In genomic region chr13:33817513-33817842, GRCh38 we compare ENCODE assay signal across 8 cellular contexts. TPM values are rescaled to one million over a fixed set of nuclear protein-coding genes. Genes with fewer than 3 reads are reported as not detected.
A peak's percentile ranks its signal among the peaks of the same experiment; 100 is the strongest.
DNase-seq lines count a peak whose midpoint lies in the region; ATAC-seq and TF ChIP-seq lines count a peak whose summit lies in the region.

No MANE protein-coding gene starts in this region.

- no peak overlapping the region for H3K14ac ChIP-seq in trophoblast cell (ENCODE audit: low read length)

- H3K9ac ChIP-seq in endocrine pancreas (ENCODE audit: control insufficient read depth, insufficient read depth, low read length) (peak overlapping the region; percentile 54), trophoblast cell (ENCODE audit: low read length) (no peak overlapping the region)

- no CpG with 5 or more reads among the region's 3 CpGs for WGBS in trophoblast cell (ENCODE audit: extremely low coverage, insufficient coverage, insufficient read length)

- H4K91ac ChIP-seq in trophoblast cell (ENCODE audit: low read depth, low read length): no peak overlapping the region

- no peak overlapping the region for H3K23ac ChIP-seq in trophoblast cell (ENCODE audit: low read length)

- peaks cover 6% of the 10 kb centered on the region for H3K79me2 ChIP-seq in trophoblast cell (ENCODE audit: control insufficient read depth, insufficient read depth, low read length, poor library complexity)

- H3K4me2 ChIP-seq in trophoblast cell (ENCODE audit: low read length): peak overlapping the region; percentile 88

- H3K27me3 ChIP-seq in cardiac muscle cell (peaks cover 5% of the 10 kb centered on the region), endocrine pancreas (ENCODE audit: control insufficient read depth, insufficient read depth, low read length) (no peaks in the 10 kb centered on the region), trophoblast cell (ENCODE audit: insufficient read depth, low read length) (no peaks in the 10 kb centered on the region)

- H2BK12ac ChIP-seq in trophoblast cell (ENCODE audit: low read length): no peak overlapping the region

- no peak for TF ChIP-seq CTCF in cardiac muscle cell (IDR thresholded peaks at IDR 0.05; ENCODE audit: low read depth, low read length)

- H4K12ac ChIP-seq in trophoblast cell (ENCODE audit: low read depth, low read length): no peak overlapping the region

- H3K4me3 ChIP-seq in cardiac muscle cell (peak overlapping the region; percentile 94), endocrine pancreas (ENCODE audit: control insufficient read depth, insufficient read depth, low read length) (peak overlapping the region; percentile 93), trophoblast cell (ENCODE audit: low read depth, low read length) (no peak overlapping the region)

- intact Hi-C loops in Right ventricle myocardium inferior (cut with DNase I): no loop called here

- H2BK5ac ChIP-seq in trophoblast cell (ENCODE audit: low read depth, low read length, poor library complexity): no peak overlapping the region

- H3K4me1 ChIP-seq in cardiac muscle cell (ENCODE audit: low read depth) (no peaks in the 10 kb centered on the region), endocrine pancreas (ENCODE audit: control insufficient read depth, insufficient read depth, low read length) (no peaks in the 10 kb centered on the region), trophoblast cell (ENCODE audit: control insufficient read depth in 1 of 2, insufficient read depth in 2 of 2, low read length in 2 of 2) (peaks cover 0 to 2% of the 10 kb centered on the region in 2 experiments)

- H3K79me1 ChIP-seq in trophoblast cell (ENCODE audit: low read length): peaks cover 3% of the 10 kb centered on the region

- no peaks in the 10 kb centered on the region for H3K9me3 ChIP-seq in cardiac muscle cell (ENCODE audit: low read depth)
- H3K9me3 ChIP-seq in endocrine pancreas (ENCODE audit: control insufficient read depth, low read length): no peaks in the 10 kb centered on the region
- no peaks in the 10 kb centered on the region for H3K9me3 ChIP-seq in trophoblast cell (ENCODE audit: insufficient read depth, low read depth, low read length)

- peak overlapping the region; percentile 47 for H4K8ac ChIP-seq in trophoblast cell (ENCODE audit: low read depth, low read length)

- no peak overlapping the region for H2AK5ac ChIP-seq in trophoblast cell (ENCODE audit: low read length)

- H2BK120ac ChIP-seq in trophoblast cell (ENCODE audit: insufficient read depth, low read length, poor library complexity): no peak overlapping the region

- no peak overlapping the region for H2AFZ ChIP-seq in trophoblast cell (ENCODE audit: insufficient read depth, low read length, poor library complexity)

- ATAC-seq in Right ventricle myocardium inferior: no peak

- H3K4ac ChIP-seq in trophoblast cell (ENCODE audit: low read depth, low read length): no peak overlapping the region

- H3K18ac ChIP-seq in trophoblast cell (ENCODE audit: low read length): no peak overlapping the region

- peak in 1 of 2 donors; percentile 8 for DNase-seq in cardiac muscle cell (ENCODE audit: low read depth in 1 of 2, low spot score in 1 of 2)
- no peak for DNase-seq in Right ventricle myocardium inferior (ENCODE audit: missing footprints)
- peak; percentile 46 for DNase-seq in NCI-H82 (lab: John Stamatoyannopoulos, UW)
- no peak for DNase-seq in trophoblast cell
- no peak for DNase-seq in DMS 273 (lab: John Stamatoyannopoulos, UW; ENCODE audit: unreplicated experiment)
- DNase-seq in GM19238 (ENCODE audit: insufficient read length, low spot score): no peak
- no peak for DNase-seq in NCI-H2196 treated with DMSO at 0.1 percent for 48 hours (lab: John Stamatoyannopoulos, UW; ENCODE audit: unreplicated experiment)

- H3K27ac ChIP-seq in cardiac muscle cell (peak overlapping the region; percentile 84), trophoblast cell (ENCODE audit: low read depth, low read length) (no peak overlapping the region)

- no peaks in the 10 kb centered on the region for H3K36me3 ChIP-seq in cardiac muscle cell
- no peaks in the 10 kb centered on the region for H3K36me3 ChIP-seq in endocrine pancreas (ENCODE audit: control insufficient read depth, insufficient read depth, low read length)
- H3K36me3 ChIP-seq in trophoblast cell (ENCODE audit: control insufficient read depth in 1 of 2, insufficient read depth in 2 of 2, low read length in 2 of 2): peaks cover 0 to 2% of the 10 kb centered on the region in 2 experiments

RNA-seq across cellular contexts. Expression of gene RFC3, which starts 0.5 kb away (rescaled TPM):
- total RNA-seq in cardiac muscle cell (13.3 and 13.9 TPM in 2 replicates), Right ventricle myocardium inferior (5.0 TPM)
- 9.9 and 12.7 TPM in 2 replicates for polyA plus RNA-seq in cardiac muscle cell
- 18.5 and 18.8 TPM in 2 replicates for polyA plus RNA-seq in trophoblast cell (2013)
